In the genomic region with DNA sequence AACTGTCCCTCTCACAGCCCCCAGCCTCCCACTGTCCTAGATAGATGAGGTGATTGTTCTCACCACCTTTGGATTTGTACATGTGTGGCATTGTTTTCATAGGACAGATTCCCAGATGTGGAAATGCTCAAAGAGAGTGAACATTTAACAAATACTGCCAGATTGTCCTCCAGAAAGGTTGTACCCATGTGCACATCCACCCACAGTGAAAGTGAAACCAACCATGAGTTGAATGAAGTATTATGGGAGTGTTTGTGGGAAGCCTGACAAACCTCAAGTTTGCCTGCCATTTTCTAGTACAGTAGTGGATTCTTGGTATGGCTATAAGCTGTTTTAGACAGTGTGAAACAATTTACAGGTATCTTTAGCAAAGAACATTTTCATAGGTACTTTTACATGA, we compare ENCODE assay signal across 9 cellular contexts. TPM values are rescaled to one million over a fixed set of nuclear protein-coding genes. Genes with fewer than 3 reads are reported as not detected.
DNase-seq lines count a peak whose midpoint lies in the region; ATAC-seq and TF ChIP-seq lines count a peak whose summit lies in the region.
"Had no signal": no experiment of that assay in that cellular context is flagged by ENCODE, and none has a peak within 500 bp of the region (broad histone marks: within the 10 kb centered on the region; RNA-seq: fewer than 3 reads in every experiment).

No MANE protein-coding gene starts in this region.

- peaks cover 5% of the 10 kb centered on the region for H3K79me2 ChIP-seq in smooth muscle cell (ENCODE audit: low read depth)

- H3K27me3 Mint-ChIP-seq in T-helper 2 cell treated with Interferon-gamma antibody and Interleukin-4, amounts not matched to agents 5 μg/mL and 100 μg/mL, for 36 hours (ENCODE audit: low read depth): peaks cover 9% of the 10 kb centered on the region
- H3K27me3 Mint-ChIP-seq in endodermal cell (ENCODE audit: insufficient read depth): peaks cover 2% of the 10 kb centered on the region

- H3F3A ChIP-seq in smooth muscle cell (ENCODE audit: low read depth): no peaks in the 10 kb centered on the region

- H3K27ac ChIP-seq in endodermal cell (ENCODE audit: low read depth, low read length) (no peak overlapping the region), smooth muscle cell (ENCODE audit: low read depth) (no peak overlapping the region)

- H4K20me1 ChIP-seq in smooth muscle cell (ENCODE audit: low read depth): no peaks in the 10 kb centered on the region

- H3K4me2 ChIP-seq in smooth muscle cell: no peak overlapping the region

- peaks cover 2% of the 10 kb centered on the region for H3K36me3 Mint-ChIP-seq in T-helper 2 cell treated with Interferon-gamma antibody and Interleukin-4, amounts not matched to agents 5 μg/mL and 100 μg/mL, for 36 hours (ENCODE audit: low read depth)
- peaks cover 21% of the 10 kb centered on the region for H3K36me3 Mint-ChIP-seq in endodermal cell (ENCODE audit: low read depth)

- no peak overlapping the region for H2AFZ ChIP-seq in smooth muscle cell (ENCODE audit: low read depth)

- H3K4me1 ChIP-seq in endodermal cell (ENCODE audit: control insufficient read depth, insufficient read depth, low read length): peaks cover 8% of the 10 kb centered on the region
- H3K4me1 ChIP-seq in smooth muscle cell (ENCODE audit: low read depth): no peaks in the 10 kb centered on the region

- no peaks in the 10 kb centered on the region for H3K27me3 ChIP-seq in GM06990 (replicated peaks; ENCODE audit: control insufficient read depth, insufficient read depth, low read length)
- no peaks in the 10 kb centered on the region for H3K27me3 ChIP-seq in endodermal cell (ENCODE audit: control insufficient read depth, insufficient read depth, low read length, poor library complexity, severe bottlenecking)
- H3K27me3 ChIP-seq in smooth muscle cell (ENCODE audit: low read depth): no peaks in the 10 kb centered on the region

- H3K4me3 Mint-ChIP-seq in T-helper 2 cell treated with Interferon-gamma antibody and Interleukin-4, amounts not matched to agents 5 μg/mL and 100 μg/mL, for 36 hours: peak overlapping the region; percentile 63
- no peak overlapping the region for H3K4me3 Mint-ChIP-seq in endodermal cell

- H3K4me3 ChIP-seq in GM06990 (replicated peaks; ENCODE audit: low read depth, low read length) (no peak overlapping the region), endodermal cell (ENCODE audit: low read length) (no peak overlapping the region), smooth muscle cell (no peak overlapping the region)

- H3K27ac Mint-ChIP-seq in T-helper 2 cell treated with Interferon-gamma antibody and Interleukin-4, amounts not matched to agents 5 μg/mL and 100 μg/mL, for 36 hours: peak overlapping the region; percentile 69
- H3K27ac Mint-ChIP-seq in endodermal cell: no peak overlapping the region

- DNase-seq in GM06990 (ENCODE audit: extremely low read depth, insufficient read length): peak; percentile 7
- DNase-seq in T-helper 2 cell treated with Interferon-gamma antibody and Interleukin-4, amounts not matched to agents 5 μg/mL and 100 μg/mL, for 36 hours (ENCODE audit: low spot score): peak; percentile 36
- DNase-seq in kidney glomerular epithelial cell (lab: John Stamatoyannopoulos, UW): peak; percentile 10
- DNase-seq in endodermal cell: no peak
- no peak for DNase-seq in smooth muscle cell (lab: John Stamatoyannopoulos, UW; ENCODE audit: unreplicated experiment)
- no peak for DNase-seq in SIG-M5 treated with dmso at 0.1 percent for 504 hours (lab: John Stamatoyannopoulos, UW; ENCODE audit: unreplicated experiment)
- DNase-seq: posterior cingulate gyrus had no signal

- TF ChIP-seq CTCF in GM06990 (IDR thresholded peaks at IDR 0.05; ENCODE audit: insufficient read depth, low read length, poor library complexity, severe bottlenecking): no peak
- TF ChIP-seq CTCF in endodermal cell (conservative IDR thresholded peaks at IDR 0.05): no peak
- no peak for TF ChIP-seq CTCF in smooth muscle cell (IDR thresholded peaks at IDR 0.05; ENCODE audit: borderline replicate concordance, insufficient read depth, poor library complexity, severe bottlenecking)

- H3K4me1 Mint-ChIP-seq in T-helper 2 cell treated with Interferon-gamma antibody and Interleukin-4, amounts not matched to agents 5 μg/mL and 100 μg/mL, for 36 hours (ENCODE audit: low read depth): peaks cover 24% of the 10 kb centered on the region
- H3K4me1 Mint-ChIP-seq in endodermal cell: peaks cover 19% of the 10 kb centered on the region

- H3K9me3 Mint-ChIP-seq in T-helper 2 cell treated with Interferon-gamma antibody and Interleukin-4, amounts not matched to agents 5 μg/mL and 100 μg/mL, for 36 hours: peaks cover 5% of the 10 kb centered on the region
- no peaks in the 10 kb centered on the region for H3K9me3 Mint-ChIP-seq in endodermal cell

- no peaks in the 10 kb centered on the region for H3K36me3 ChIP-seq in GM06990 (ENCODE audit: control insufficient read depth, insufficient read depth, low read length)
- H3K36me3 ChIP-seq in endodermal cell (ENCODE audit: control insufficient read depth, insufficient read depth, low read length): peaks cover 15% of the 10 kb centered on the region
- H3K36me3 ChIP-seq in smooth muscle cell (ENCODE audit: low read depth): no peaks in the 10 kb centered on the region

- H3K9me3 ChIP-seq in endodermal cell (ENCODE audit: control insufficient read depth, low read length) (no peaks in the 10 kb centered on the region), smooth muscle cell (replicated peaks; ENCODE audit: low read depth) (no peaks in the 10 kb centered on the region)

- ATAC-seq in HG02588 (IDR thresholded peaks at IDR 0.05; ENCODE audit: unreplicated experiment) (peak; percentile 59), GM21576 (IDR thresholded peaks at IDR 0.05; ENCODE audit: unreplicated experiment) (no peak)

- no peak overlapping the region for H3K9ac ChIP-seq in endodermal cell (ENCODE audit: extremely low read depth, low read length, poor library complexity, severe bottlenecking)
- no peak overlapping the region for H3K9ac ChIP-seq in smooth muscle cell (ENCODE audit: low read depth)

RNA-seq across cellular contexts. Expression of a gene that starts 42.7 kb away (rescaled TPM):
- total RNA-seq in endodermal cell: 100 to 1,000 TPM in 1 of 2 donors, 10 to 100 TPM in 1; 88.7 to 110 TPM
- 31.9 TPM for polyA plus RNA-seq in endodermal cell (2013, experiment 1 of 2)
- 33.9 TPM for polyA plus RNA-seq in endodermal cell (2013, experiment 2 of 2)
- 10.7 and 24.2 TPM in 2 replicates for total RNA-seq in smooth muscle cell
- 5.2 and 9.0 TPM in 2 replicates for polyA plus RNA-seq in smooth muscle cell

Comparison
In these comparisons a context has a peak if more than half of its experiments do, and no peak if none do; other contexts are left out.
1. DNase-seq: peak in GM06990 (single experiment), T-helper 2 cell treated with Interferon-gamma antibody and Interleukin-4, amounts not matched to agents 5 μg/mL and 100 μg/mL, for 36 hours (single experiment) and kidney glomerular epithelial cell (single experiment); none in endodermal cell (single experiment), smooth muscle cell (single experiment) and SIG-M5 treated with dmso at 0.1 percent for 504 hours (single experiment).